In genomic region chr11:78810489-78811090, GRCh38 we compare ENCODE assay signal across 19 cellular contexts.
A peak's percentile ranks its signal among the peaks of the same experiment; 100 is the strongest.
DNase-seq lines count a peak whose midpoint lies in the region; ATAC-seq, FAIRE-seq and TF ChIP-seq lines count a peak whose summit lies in the region.
"Had no signal": no experiment of that assay in that cellular context is flagged by ENCODE, and none has a peak within 500 bp of the region (broad histone marks: within the 10 kb centered on the region; RNA-seq: fewer than 3 reads in every experiment).

No MANE protein-coding gene starts in this region.

- TF ChIP-seq POLR2A in sigmoid colon (IDR thresholded peaks at IDR 0.05) = no peak

- peak; percentile 99 for FAIRE-seq in islet of Langerhans (lab: Jason Lieb, UNC)
- FAIRE-seq: GM12878, HTR-8/SVneo had no signal

- no peak overlapping the region for H2AFZ ChIP-seq in osteoblast (ENCODE audit: low read length)

- H3K36me3 ChIP-seq in sigmoid colon = no peaks in the 10 kb centered on the region
- no peaks in the 10 kb centered on the region for H3K36me3 ChIP-seq in osteoblast (ENCODE audit: insufficient read depth, low read length)
- H3K36me3 ChIP-seq: adrenal gland had no signal

- TF ChIP-seq CTCF in sigmoid colon (IDR thresholded peaks at IDR 0.05) (no peak), osteoblast (IDR thresholded peaks at IDR 0.05; ENCODE audit: extremely low read depth, low read depth, low read length) (no peak)

- peaks cover 0 to 58% (median 44%) of the 10 kb centered on the region in 4 donors for H3K4me1 ChIP-seq in sigmoid colon
- peaks cover 4% of the 10 kb centered on the region for H3K4me1 ChIP-seq in osteoblast (ENCODE audit: insufficient read depth, low read length)

- no peaks in the 10 kb centered on the region for H3K79me2 ChIP-seq in osteoblast (ENCODE audit: insufficient read depth, low read length)

- H3K4me3 ChIP-seq in sigmoid colon (no peak overlapping the region), osteoblast (ENCODE audit: insufficient read depth, low read length) (no peak overlapping the region)
- H3K4me3 ChIP-seq: adrenal gland; BLaER1 treated with 17β-estradiol and CSF1 and Interleukin-3, amounts not matched to agents 10 nM and 100 nM; GM12878 had no signal

- no peak overlapping the region for H3K4me2 ChIP-seq in osteoblast (ENCODE audit: insufficient read depth, low read length)

- H3K27ac ChIP-seq in angular gyrus (ENCODE audit: low read depth, low read length) (peak overlapping the region; percentile 34), sigmoid colon (peak overlapping the region; percentile 76 to 86 (median 84)), osteoblast (ENCODE audit: low read depth, low read length) (no peak overlapping the region)

- DNase-seq in NCI-H2081 (lab: John Stamatoyannopoulos, UW) (peak; percentile 2 to 80), sigmoid colon (peak; percentile 73), H4 (ENCODE audit: low spot score) (no peak), osteoblast (ENCODE audit: insufficient read length, low spot score, missing footprints) (no peak), foreskin melanocyte (no peak)
- DNase-seq: activated CD4-positive, alpha-beta T cell treated with anti-CD3 and anti-CD28 coated beads, Interleukin-2, amount 10 ng/mL, durations not matched to agents 24 days and 14 days; adrenal gland; cortex of kidney; EL; mammary epithelial cell; MM.1S; RPMI8226; stimulated activated CD4-positive, alpha-beta T cell treated with anti-CD3 and anti-CD28 coated beads, Interleukin-2, amount 100 ng/mL, for 24 hours had no signal

- no peak for ATAC-seq in HG02678 (IDR thresholded peaks at IDR 0.05; ENCODE audit: unreplicated experiment)
- ATAC-seq: GM12878 had no signal

- 74 to 81% methylated on average over 9 of the region's 9 CpGs for WGBS in sigmoid colon, 2 donors

- H3K27me3 ChIP-seq in sigmoid colon = no peaks in the 10 kb centered on the region
- no peaks in the 10 kb centered on the region for H3K27me3 ChIP-seq in osteoblast (ENCODE audit: insufficient read depth, low read length)
- H3K27me3 ChIP-seq: adrenal gland; BLaER1 treated with 17β-estradiol and CSF1 and Interleukin-3, amounts not matched to agents 10 nM and 100 nM had no signal

- TF ChIP-seq EP300 in sigmoid colon (IDR thresholded peaks at IDR 0.05) = peak in 1 of 4 donors; percentile 9

- intact Hi-C loops in sigmoid colon (cut with DNase I) = loop anchor here (2.0 kb wide), 1 partner anchor 30 kb away; no protein-coding TSS in a partner anchor

- H3K9me3 ChIP-seq in sigmoid colon (no peaks in the 10 kb centered on the region), osteoblast (ENCODE audit: low read depth, low read length) (no peaks in the 10 kb centered on the region)
- H3K9me3 ChIP-seq: adrenal gland; BLaER1 treated with 17β-estradiol and CSF1 and Interleukin-3, amounts not matched to agents 10 nM and 100 nM had no signal

- no peaks in the 10 kb centered on the region for H4K20me1 ChIP-seq in osteoblast (ENCODE audit: insufficient read depth, low read length)
- H4K20me1 ChIP-seq: BLaER1 treated with 17β-estradiol and CSF1 and Interleukin-3, amounts not matched to agents 10 nM and 100 nM had no signal

Comparison
In these comparisons a context has a peak if more than half of its experiments do, and no peak if none do; other contexts are left out.
1. DNase-seq: peak in NCI-H2081 (2 of 2) and sigmoid colon (single experiment); none in H4 (single experiment), osteoblast (single experiment) and foreskin melanocyte (single experiment).